Comparison of ENCODE assay signal across 22 cellular contexts in genomic region chr6:85516168-85516567, GRCh38.
DNase-seq lines count a peak whose midpoint lies in the region; ATAC-seq, FAIRE-seq and TF ChIP-seq lines count a peak whose summit lies in the region.
"Had no signal": no experiment of that assay in that cellular context is flagged by ENCODE, and none has a peak within 500 bp of the region (broad histone marks: within the 10 kb centered on the region; RNA-seq: fewer than 3 reads in every experiment).

No MANE protein-coding gene starts in this region.

- H3K79me2 ChIP-seq in HCT116 (ENCODE audit: insufficient read depth, low read length), result no peaks in the 10 kb centered on the region

- no TSS peak for BruUV-seq in HCT116 (replicated peaks; lab: Mats Ljungman, UMichigan)

- H4K20me1 ChIP-seq in HCT116 (ENCODE audit: insufficient read depth), result no peaks in the 10 kb centered on the region

- no peaks in the 10 kb centered on the region for H3K27me3 ChIP-seq in HCT116 (ENCODE audit: insufficient read depth, low read length)
- no peaks in the 10 kb centered on the region for H3K27me3 ChIP-seq in RWPE2 (ENCODE audit: insufficient read depth, poor library complexity, severe bottlenecking)
- H3K27me3 ChIP-seq: body of pancreas, esophagus squamous epithelium had no signal

- no peaks in the 10 kb centered on the region for H3K9me2 ChIP-seq in HCT116 (ENCODE audit: insufficient read depth)

- TF ChIP-seq RAD21 in A549 (conservative IDR thresholded peaks at IDR 0.05 in 1 of 2, IDR thresholded peaks at IDR 0.05 in 1 of 2) (no peak), HCT116 (IDR thresholded peaks at IDR 0.05; ENCODE audit: low read depth) (no peak)

- H3K4me3 ChIP-seq in A549, result no peak overlapping the region
- H3K4me3 ChIP-seq in HCT116 (replicated peaks in 1 of 2; ENCODE audit: low read depth in 1 of 2, low read length in 2 of 2), result no peak overlapping the region
- no peak overlapping the region for H3K4me3 ChIP-seq in RWPE2 (ENCODE audit: severe bottlenecking)
- H3K4me3 ChIP-seq in fibroblast of villous mesenchyme (ENCODE audit: low read depth, low read length), result no peak overlapping the region
- H3K4me3 ChIP-seq: body of pancreas, esophagus squamous epithelium had no signal

- RAD21 ChIA-PET in HCT116 (lab: Charles Lee; ENCODE audit: low non-redundant PET in 1 of 2, low total read pairs in 2 of 2, uncharacterized antibody in 2 of 2, unreplicated experiment in 2 of 2), result no interaction called here

- TF ChIP-seq POLR2A in A549 (IDR thresholded peaks at IDR 0.05; ENCODE audit: low read length) (no peak), HCT116 (IDR thresholded peaks at IDR 0.05; ENCODE audit: borderline replicate concordance, extremely low read depth, insufficient read depth, insufficient read length) (no peak)

- H3K27ac ChIP-seq in A549, result peak overlapping the region in 1 of 2 experiments; percentile 66; a peak in 2 of 6 replicates
- H3K27ac ChIP-seq in HCT116 (ENCODE audit: low read depth, low read length), result no peak overlapping the region; the same call in 1 of the 2 replicates
- H3K27ac ChIP-seq in RWPE2 (ENCODE audit: poor library complexity, severe bottlenecking), result peak overlapping the region; percentile 46
- H3K27ac ChIP-seq: body of pancreas, esophagus squamous epithelium had no signal

- peaks cover 9 to 29% of the 10 kb centered on the region in 2 experiments for H3K36me3 ChIP-seq in HCT116 (ENCODE audit: control insufficient read depth in 1 of 2, insufficient read depth in 2 of 2, low read length in 2 of 2)
- peaks cover 53% of the 10 kb centered on the region for H3K36me3 ChIP-seq in RWPE2 (ENCODE audit: low read depth)

- DNase-seq in A549 (ENCODE audit: low read depth in 1 of 2, low spot score in 1 of 2) (no peak), HCT116 (ENCODE audit: low read depth, low spot score) (no peak), RWPE2 (ENCODE audit: low spot score) (no peak), fibroblast of villous mesenchyme (ENCODE audit: low read depth) (peak; percentile 12), amniotic stem cell (lab: John Stamatoyannopoulos, UW) (no peak), NCI-H774 (lab: John Stamatoyannopoulos, UW) (no peak), ureter (ENCODE audit: low spot score) (no peak)
- DNase-seq: activated CD4-positive, alpha-beta T cell treated with anti-CD3 and anti-CD28 coated beads, Interleukin-2, amount 10 ng/mL, durations not matched to agents 7 days and 5 days; activated naive CD4-positive, alpha-beta T cell; body of pancreas; CD8-positive, alpha-beta T cell; esophagus squamous epithelium; head of caudate nucleus; Kasumi-1; kidney; NCI-H1436; nephron progenitor cell; RPMI8226; stimulated activated CD4-positive, alpha-beta T cell treated with anti-CD3 and anti-CD28 coated beads, Interleukin-15, amount 100 ng/mL, for 24 hours; stimulated activated naive CD8-positive, alpha-beta T cell treated with anti-CD3 and anti-CD28 coated beads, Interleukin-15, Interleukin-2, amounts not matched to agents 100 U/mL and 50 U/mL, for 24 hours; T-cell had no signal

- POLR2A ChIA-PET in A549 (lab: Yijun Ruan, JAX) (no interaction called here), HCT116 (lab: Charles Lee) (no interaction called here)

- intact Hi-C loops in HCT116 (cut with micrococcal nuclease), result no loop called here

- ATAC-seq in A549 (no peak), HCT116 (peak; percentile 49; the same call in 1 of the 2 replicates), RWPE2 (ENCODE audit: low read depth) (peak; percentile 42; the same call in 1 of the 3 replicates), GM21515 (IDR thresholded peaks at IDR 0.05; ENCODE audit: unreplicated experiment) (no peak)
- ATAC-seq: body of pancreas; CD8-positive, alpha-beta T cell; stimulated activated naive CD8-positive, alpha-beta T cell treated with anti-CD3 and anti-CD28 coated beads, Interleukin-15, Interleukin-2, amounts not matched to agents 100 U/mL and 50 U/mL, for 24 hours; T-cell had no signal

- no peak for TF ChIP-seq EP300 in A549 (IDR thresholded peaks at IDR 0.05)

- no peak overlapping the region for H3K9ac ChIP-seq in HCT116 (ENCODE audit: low read length)

- TF ChIP-seq CTCF in A549 (IDR thresholded peaks at IDR 0.05), result no peak
- no peak for TF ChIP-seq CTCF in HCT116 (IDR thresholded peaks at IDR 0.05 in 2 of 3, conservative IDR thresholded peaks at IDR 0.05 in 1 of 3; ENCODE audit: borderline replicate concordance in 1 of 3, insufficient read depth in 1 of 3, low read depth in 2 of 3, low read length in 2 of 3)
- TF ChIP-seq CTCF in RWPE2 (IDR thresholded peaks at IDR 0.05; ENCODE audit: poor library complexity, severe bottlenecking), result no peak
- no peak for TF ChIP-seq CTCF in fibroblast of villous mesenchyme (IDR thresholded peaks at IDR 0.05; ENCODE audit: insufficient read depth, low read depth, low read length)

- H2AFZ ChIP-seq in HCT116 (ENCODE audit: low read depth, low read length, poor library complexity, severe bottlenecking), result no peak overlapping the region

- no peak for FAIRE-seq in A549 (lab: Jason Lieb, UNC)
- FAIRE-seq: kidney had no signal

- H3K4me2 ChIP-seq in A549 (peak overlapping the region; percentile 43; the same call in 2 of the 3 replicates), HCT116 (ENCODE audit: low read length) (peak overlapping the region; percentile 34)

- CTCF ChIA-PET in A549 (lab: Yijun Ruan, JAX) (no interaction called here), HCT116 (lab: Charles Lee) (no interaction called here)

- H3K9me3 ChIP-seq in A549 (no peaks in the 10 kb centered on the region), HCT116 (ENCODE audit: control insufficient read depth in 1 of 2, insufficient read depth in 1 of 2, low read depth in 1 of 2, low read length in 2 of 2) (no peaks in the 10 kb centered on the region), RWPE2 (ENCODE audit: severe bottlenecking) (no peaks in the 10 kb centered on the region)
- H3K9me3 ChIP-seq: body of pancreas, esophagus squamous epithelium had no signal

- H3K4me1 ChIP-seq in A549 (peaks cover 18% of the 10 kb centered on the region; the same call in 2 of the 3 replicates), HCT116 (ENCODE audit: control insufficient read depth in 1 of 2, insufficient read depth in 2 of 2, low read length in 2 of 2) (peaks cover 7 to 21% of the 10 kb centered on the region in 2 experiments; a peak in 3 of 4 replicates), RWPE2 (ENCODE audit: insufficient read depth, poor library complexity, severe bottlenecking) (peaks cover 18% of the 10 kb centered on the region)
- H3K4me1 ChIP-seq: body of pancreas, esophagus squamous epithelium had no signal

TF ChIP-seq in A549, 52 proteins besides CTCF, POLR2A, EP300 and RAD21:
- TF ChIP-seq CHD4 (IDR thresholded peaks at IDR 0.05; ENCODE audit: borderline replicate concordance) (no peak), FOSL2 (IDR thresholded peaks at IDR 0.05) (no peak), FOSL2 (CRISPR knock-in tag; IDR thresholded peaks at IDR 0.05) (peak; percentile 27; the same call in 1 of the 2 replicates), KDM1A (IDR thresholded peaks at IDR 0.05; ENCODE audit: low read depth) (no peak), ESRRA (IDR thresholded peaks at IDR 0.05; ENCODE audit: borderline replicate concordance, low read length) (no peak), CEBPB (IDR thresholded peaks at IDR 0.05) (peak; percentile 14 to 35; a peak in 1 of 4 replicates), PBX3 (IDR thresholded peaks at IDR 0.05) (no peak)

TF ChIP-seq in HCT116, 20 proteins besides CTCF, POLR2A, EP300 and RAD21:
- TF ChIP-seq FOSL1 (IDR thresholded peaks at IDR 0.05; ENCODE audit: low read depth) (peak; percentile 31; the same call in 1 of the 2 replicates), ZFX (IDR thresholded peaks at IDR 0.05) (no peak), JUND (IDR thresholded peaks at IDR 0.05) (0 out of 2 replicates have a peak, but pooled peaks have one; percentile 16), SRF (IDR thresholded peaks at IDR 0.05; ENCODE audit: low read depth) (no peak), POLR2AphosphoS5 (IDR thresholded peaks at IDR 0.05; ENCODE audit: low read depth, low read length) (no peak), CEBPB (IDR thresholded peaks at IDR 0.05; ENCODE audit: low read depth) (peak; percentile 54; the same call in 1 of the 2 replicates), EGR1 (IDR thresholded peaks at IDR 0.05; ENCODE audit: low read depth) (no peak)

Comparison
In these comparisons a context has a peak if more than half of its experiments do, and no peak if none do; other contexts are left out.
1. ATAC-seq: peak in HCT116 (single experiment) and RWPE2 (single experiment); none in A549 (0 of 2) and GM21515 (single experiment).
2. Of the 6 proteins assayed by ChIP-seq in both A549 and HCT116: peak only in A549: none; only in HCT116: none; in both: CEBPB; in neither: 5.